32 cellular contexts compared by ENCODE assay signal in genomic region chr13:83281666-83282065, GRCh38.
"Had no signal": no experiment of that assay in that cellular context is flagged by ENCODE, and none has a peak within 500 bp of the region (broad histone marks: within the 10 kb centered on the region; RNA-seq: fewer than 3 reads in every experiment).

No MANE protein-coding gene starts in this region.

- H3K9ac ChIP-seq: KMS-11, SK-N-SH had no signal

- H3K36me3 ChIP-seq: Peyer's patch, SJSA1 had no signal

- H3K4me3 ChIP-seq: Peyer's patch, SJSA1 had no signal

- H3K27me3 ChIP-seq: Peyer's patch, SJSA1 had no signal

- H3K9me3 ChIP-seq: SJSA1, SK-N-SH had no signal

- H3K4me2 ChIP-seq: KMS-11, SK-N-SH had no signal

- FAIRE-seq: bronchial epithelial cell, TTC549 had no signal

- H3K27ac ChIP-seq: KMS-11, Peyer's patch, SJSA1 had no signal

- H3K4me1 ChIP-seq: Peyer's patch, SJSA1 had no signal

- DNase-seq: activated CD4-positive, alpha-beta memory T cell treated with anti-CD3 and anti-CD28 coated beads for 36 hours; activated CD4-positive, alpha-beta T cell treated with anti-CD3 and anti-CD28 coated beads for 4 hours; activated CD4-positive, alpha-beta T cell treated with anti-CD3 and anti-CD28 coated beads, Interleukin-2, amount 50 U/mL, for 1 hour; activated CD8-positive, alpha-beta memory T cell treated with anti-CD3 and anti-CD28 coated beads, Interleukin-2, amount 50 U/mL, for 4 hours; activated gamma-delta T cell treated with Interleukin-2 at 50 U/mL for 16 hours; activated naive CD4-positive, alpha-beta T cell treated with anti-CD3 and anti-CD28 coated beads for 36 hours; activated T-cell treated with anti-CD3 and anti-CD28 coated beads for 4 hours; activated T-cell treated with anti-CD3 and anti-CD28 coated beads, Interleukin-2, amount 50 U/mL, for 4 hours; anterior cingulate cortex; caudate nucleus; NCI-H1092 treated with DMSO at 0.1 percent for 48 hours; NCI-H1417; NCI-H146; NCI-H187; NCI-H2029 treated with DMSO at 0.1 percent for 48 hours; NCI-H2107; NCI-H2171; NCI-H510A; NCI-H526 treated with DMSO at 0.1 percent for 48 hours; NCI-H774; PC-3; Peyer's patch; RPMI8226; SHP77 treated with DMSO at 0.1 percent for 48 hours; SK-N-SH had no signal

- ATAC-seq: activated CD4-positive, CD25-positive, alpha-beta regulatory T cell treated with anti-CD3 and anti-CD28 coated beads, Interleukin-2, amount 50 U/mL, for 24 hours; activated naive CD4-positive, alpha-beta T cell treated with anti-CD3 and anti-CD28 coated beads, Interleukin-2, amount 50 U/mL, for 72 hours; activated T-cell treated with anti-CD3 and anti-CD28 coated beads, Interleukin-2, amount 50 U/mL, for 4 hours; PC-3; WTC11 had no signal
